In genomic region chr18:48872234-48873145, GRCh38 we compare ENCODE assay signal across 1 cellular context.
TF ChIP-seq lines count a peak whose summit lies in the region.

No MANE protein-coding gene starts in this region.

TF ChIP-seq in HEK293, 187 proteins besides CTCF, POLR2A, EP300 and RAD21 (continued from another document):
- TF ChIP-seq, protein P1, sequence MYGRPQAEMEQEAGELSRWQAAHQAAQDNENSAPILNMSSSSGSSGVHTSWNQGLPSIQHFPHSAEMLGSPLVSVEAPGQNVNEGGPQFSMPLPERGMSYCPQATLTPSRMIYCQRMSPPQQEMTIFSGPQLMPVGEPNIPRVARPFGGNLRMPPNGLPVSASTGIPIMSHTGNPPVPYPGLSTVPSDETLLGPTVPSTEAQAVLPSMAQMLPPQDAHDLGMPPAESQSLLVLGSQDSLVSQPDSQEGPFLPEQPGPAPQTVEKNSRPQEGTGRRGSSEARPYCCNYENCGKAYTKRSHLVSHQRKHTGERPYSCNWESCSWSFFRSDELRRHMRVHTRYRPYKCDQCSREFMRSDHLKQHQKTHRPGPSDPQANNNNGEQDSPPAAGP (tag by site-specific recombination; IDR thresholded peaks at IDR 0.05) = no peak
- TF ChIP-seq ZNF394 (tag by site-specific recombination; IDR thresholded peaks at IDR 0.05; ENCODE audit: borderline replicate concordance) = no peak
TF ChIP-seq in HEK293: peak in this region for 4.
